ENCODE assay signal across 1 cellular context in genomic region chr5:37807902-37808301, GRCh38.
TF ChIP-seq lines count a peak whose summit lies in the region.

No MANE protein-coding gene starts in this region.

TF ChIP-seq in IMR-90, 13 proteins besides CTCF, POLR2A, EP300 and RAD21:
- TF ChIP-seq MAFK (IDR thresholded peaks at IDR 0.05; ENCODE audit: low read depth, low read length) = no peak
- no peak for TF ChIP-seq MAZ (IDR thresholded peaks at IDR 0.05; ENCODE audit: borderline replicate concordance, low read depth, low read length)
- no peak for TF ChIP-seq RCOR1 (IDR thresholded peaks at IDR 0.05; ENCODE audit: insufficient replicate concordance, low read length)
